Comparison of ENCODE assay signal across 38 cellular contexts in the genomic region with DNA sequence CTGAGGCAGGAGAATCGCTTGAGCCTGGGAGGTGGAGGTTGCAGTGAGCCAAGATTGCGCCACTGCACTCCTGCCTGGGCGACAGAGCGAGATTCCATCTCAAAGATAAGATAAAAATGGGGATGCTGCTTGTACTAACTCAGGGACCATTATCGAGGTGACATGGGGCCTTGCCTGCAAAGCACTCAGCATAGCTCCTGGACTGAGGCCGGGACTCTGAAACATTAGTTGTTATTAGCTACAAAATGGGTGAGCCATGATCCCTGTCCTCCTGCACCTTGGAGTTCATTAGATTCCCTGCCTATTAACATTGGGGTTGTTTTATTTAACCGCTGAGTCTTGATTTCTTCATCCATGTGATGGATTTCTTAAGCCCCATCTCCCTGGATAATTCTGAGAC. TPM values are rescaled to one million over a fixed set of nuclear protein-coding genes. Genes with fewer than 3 reads are reported as not detected.
"Had no signal": no experiment of that assay in that cellular context is flagged by ENCODE, and none has a peak within 500 bp of the region (broad histone marks: within the 10 kb centered on the region; RNA-seq: fewer than 3 reads in every experiment).

No MANE protein-coding gene starts in this region.

- H3K27ac ChIP-seq: KMS-11 had no signal

- H3K27me3 ChIP-seq: MG63 had no signal

- H3K9me3 ChIP-seq: MG63 had no signal

- DNase-seq: Kasumi-1, MG63, MM.1S, MV-4-11, NCI-H1048, NCI-H1092, NCI-H1092 treated with DMSO at 0.1 percent for 48 hours, NCI-H1105, NCI-H1105 treated with DMSO at 0.1 percent for 48 hours, NCI-H1417, NCI-H1417 treated with DMSO at 0.1 percent for 48 hours, NCI-H1436, NCI-H1436 treated with DMSO at 0.1 percent for 48 hours, NCI-H146, NCI-H1694, NCI-H1694 treated with DMSO at 0.1 percent for 48 hours, NCI-H187, NCI-H187 treated with DMSO at 0.1 percent for 48 hours, NCI-H1930, NCI-H2029, NCI-H2029 treated with DMSO at 0.1 percent for 48 hours, NCI-H2081, NCI-H2081 treated with DMSO at 0.1 percent for 48 hours, NCI-H2107, NCI-H2171, NCI-H2171 treated with DMSO at 0.1 percent for 48 hours, NCI-H2227 treated with DMSO at 0.1 percent for 48 hours, NCI-H226, NCI-H345, NCI-H446, NCI-H446 treated with DMSO at 0.1 percent for 48 hours, NCI-H510A, NCI-H510A treated with DMSO at 0.1 percent for 48 hours had no signal

- H3K4me2 ChIP-seq: KMS-11 had no signal

- H3K9ac ChIP-seq: KMS-11 had no signal

- H3K4me3 ChIP-seq: MG63 had no signal

RNA-seq across cellular contexts. Expression of a gene that starts 6.1 kb away (rescaled TPM):
- total RNA-seq: LHCN-M2, M059J, MCF 10A, NCI-H460 had no signal

RNA-seq across cellular contexts. Expression of a gene that starts 42.3 kb away (rescaled TPM):
- total RNA-seq: LHCN-M2, M059J, MCF 10A, NCI-H460 had no signal
